In genomic region chr16:57600952-57601580, GRCh38 we compare ENCODE assay signal across 12 cellular contexts. TPM values are rescaled to one million over a fixed set of nuclear protein-coding genes. Genes with fewer than 3 reads are reported as not detected.
A peak's percentile ranks its signal among the peaks of the same experiment; 100 is the strongest.
DNase-seq lines count a peak whose midpoint lies in the region; ATAC-seq and TF ChIP-seq lines count a peak whose summit lies in the region.
"Had no signal": no experiment of that assay in that cellular context is flagged by ENCODE, and none has a peak within 500 bp of the region (broad histone marks: within the 10 kb centered on the region; RNA-seq: fewer than 3 reads in every experiment).

No MANE protein-coding gene starts in this region.

- TF ChIP-seq POLR2A in HCT116 (IDR thresholded peaks at IDR 0.05; ENCODE audit: borderline replicate concordance, extremely low read depth, insufficient read depth, insufficient read length): no peak

- ATAC-seq in HCT116: no peak
- no peak for ATAC-seq in HG02938 (IDR thresholded peaks at IDR 0.05; ENCODE audit: unreplicated experiment)
- no peak for ATAC-seq in HG03571 (IDR thresholded peaks at IDR 0.05; ENCODE audit: unreplicated experiment)

- H3K23ac ChIP-seq in neuronal stem cell (ENCODE audit: low read depth, low read length, poor library complexity): peak overlapping the region; percentile 47

- H3K18ac ChIP-seq in neuronal stem cell (ENCODE audit: low read length): no peak overlapping the region

- no peaks in the 10 kb centered on the region for H3K9me3 ChIP-seq in CD4-positive, alpha-beta memory T cell (ENCODE audit: control insufficient read depth in 1 of 2, low read length in 2 of 2)
- H3K9me3 ChIP-seq in HCT116 (ENCODE audit: control insufficient read depth in 1 of 2, insufficient read depth in 1 of 2, low read depth in 1 of 2, low read length in 2 of 2) (no peaks in the 10 kb centered on the region), neuronal stem cell (replicated peaks in 1 of 2; ENCODE audit: control insufficient read depth in 2 of 2, insufficient read depth in 1 of 2, low read depth in 1 of 2, low read length in 2 of 2) (no peaks in the 10 kb centered on the region)

- no peak overlapping the region for H3K14ac ChIP-seq in neuronal stem cell (ENCODE audit: low read length)

- H3K9ac ChIP-seq in HCT116 (ENCODE audit: low read length): no peak overlapping the region
- H3K9ac ChIP-seq in neuronal stem cell (ENCODE audit: low read depth, low read length, poor library complexity): no peak overlapping the region

- no peak overlapping the region for H2AK5ac ChIP-seq in neuronal stem cell (ENCODE audit: low read depth, low read length)

- DNase-seq in CD4-positive, alpha-beta memory T cell: no peak
- DNase-seq in HCT116 (ENCODE audit: low read depth, low spot score) (no peak), neuronal stem cell (ENCODE audit: low spot score) (no peak), H4 (ENCODE audit: low spot score) (no peak)
- no peak for DNase-seq in activated naive CD8-positive, alpha-beta T cell treated with anti-CD3 and anti-CD28 coated beads for 36 hours
- no peak for DNase-seq in effector CD8-positive, alpha-beta T cell (lab: John Stamatoyannopoulos, UW)
- DNase-seq: T-helper 9 cell had no signal

- H2BK12ac ChIP-seq in neuronal stem cell (ENCODE audit: low read length): no peak overlapping the region

- H2AFZ ChIP-seq in HCT116 (ENCODE audit: low read depth, low read length, poor library complexity, severe bottlenecking) (peak overlapping the region; percentile 75), neuronal stem cell (ENCODE audit: low read length) (no peak overlapping the region)

- H4K91ac ChIP-seq in neuronal stem cell (ENCODE audit: low read depth, low read length, poor library complexity): no peak overlapping the region

- RAD21 ChIA-PET in HCT116 (lab: Charles Lee; ENCODE audit: low non-redundant PET in 1 of 2, low total read pairs in 2 of 2, uncharacterized antibody in 2 of 2, unreplicated experiment in 2 of 2): no interaction called here

- H3K36me3 Mint-ChIP-seq in CD4-positive, alpha-beta memory T cell: peaks cover 4% of the 10 kb centered on the region in 2 donors
- peaks cover 31% of the 10 kb centered on the region for H3K36me3 Mint-ChIP-seq in activated naive CD8-positive, alpha-beta T cell treated with anti-CD3 and anti-CD28 coated beads for 36 hours
- H3K36me3 Mint-ChIP-seq: brain, CD14-positive monocyte had no signal

- H2BK5ac ChIP-seq in neuronal stem cell (ENCODE audit: low read length): no peak overlapping the region

- H3K27ac Mint-ChIP-seq in CD4-positive, alpha-beta memory T cell: peak overlapping the region; percentile 70 to 95 (median 87)
- peak overlapping the region; percentile 97 for H3K27ac Mint-ChIP-seq in activated naive CD8-positive, alpha-beta T cell treated with anti-CD3 and anti-CD28 coated beads for 36 hours
- H3K27ac Mint-ChIP-seq: brain had no signal

- H3K9me2 ChIP-seq in HCT116 (ENCODE audit: insufficient read depth): no peaks in the 10 kb centered on the region

- no peak overlapping the region for H3K27ac ChIP-seq in CD4-positive, alpha-beta memory T cell (ENCODE audit: low read depth, low read length)
- H3K27ac ChIP-seq in HCT116 (ENCODE audit: low read depth, low read length) (no peak overlapping the region), neuronal stem cell (replicated peaks; ENCODE audit: low read length) (no peak overlapping the region)

- POLR2A ChIA-PET in CD4-positive, alpha-beta memory T cell (lab: Charles Lee; ENCODE audit: partially characterized antibody): interaction anchor here (1.1 to 2.5 kb wide), 7 partner anchors 9 to 154 kb away, joined by 3 to 36 read pairs (median 7); partner anchors contain the start of genes CIAPIN1, COQ9 and KATNB1
- POLR2A ChIA-PET in HCT116 (lab: Charles Lee): interaction anchor here (1.0 to 1.8 kb wide), 3 partner anchors 10 to 21 kb away, joined by 4 to 5 read pairs (median 4); no protein-coding TSS in a partner anchor

- intact Hi-C loops in CD4-positive, alpha-beta memory T cell (cut with micrococcal nuclease): no loop called here
- intact Hi-C loops in HCT116 (cut with micrococcal nuclease): loop anchor here (2.0 kb wide), 1 partner anchor 48 kb away; no protein-coding TSS in a partner anchor

- no peaks in the 10 kb centered on the region for H3K27me3 Mint-ChIP-seq in CD4-positive, alpha-beta memory T cell
- no peaks in the 10 kb centered on the region for H3K27me3 Mint-ChIP-seq in activated naive CD8-positive, alpha-beta T cell treated with anti-CD3 and anti-CD28 coated beads for 36 hours

- H4K8ac ChIP-seq in neuronal stem cell (ENCODE audit: low read depth, low read length): no peak overlapping the region

- H2BK15ac ChIP-seq in neuronal stem cell (ENCODE audit: low read length): no peak overlapping the region

- H3K9me3 Mint-ChIP-seq in CD4-positive, alpha-beta memory T cell: peaks cover 0 to 17% (median 5%) of the 10 kb centered on the region in 8 donors
- peaks cover 11% of the 10 kb centered on the region for H3K9me3 Mint-ChIP-seq in activated naive CD8-positive, alpha-beta T cell treated with anti-CD3 and anti-CD28 coated beads for 36 hours

- peaks cover 43% of the 10 kb centered on the region for H3K4me1 ChIP-seq in CD4-positive, alpha-beta memory T cell (ENCODE audit: insufficient read depth, low read length)
- H3K4me1 ChIP-seq in HCT116 (ENCODE audit: control insufficient read depth in 1 of 2, insufficient read depth in 2 of 2, low read length in 2 of 2): peaks cover 0 to 8% of the 10 kb centered on the region in 2 experiments; a peak in 3 of 4 replicates
- H3K4me1 ChIP-seq in neuronal stem cell (ENCODE audit: control insufficient read depth in 2 of 2, insufficient read depth in 1 of 2, low read depth in 1 of 2, low read length in 2 of 2): peaks cover 4 to 6% of the 10 kb centered on the region in 2 donors

- CTCF ChIA-PET in CD4-positive, alpha-beta memory T cell (lab: Charles Lee; ENCODE audit: partially characterized antibody): interaction anchor here (1.0 to 19.4 kb wide), 8 partner anchors 9 to 49 kb away, joined by 3 to 357 read pairs (median 15); no protein-coding TSS in a partner anchor
- CTCF ChIA-PET in HCT116 (lab: Charles Lee): interaction anchor here (0.6 to 4.1 kb wide), 10 partner anchors 8 to 48 kb away, joined by 3 to 21 read pairs (median 4); partner anchors contain the start of gene ADGRG1

- WGBS in neuronal stem cell (ENCODE audit: extremely low coverage in 2 of 2, insufficient read length in 2 of 2, insufficient replicate concordance in 1 of 2), 2 donors: no CpG with 5 or more reads among the region's 2 CpGs

- TF ChIP-seq CTCF in HCT116 (IDR thresholded peaks at IDR 0.05 in 2 of 3, conservative IDR thresholded peaks at IDR 0.05 in 1 of 3; ENCODE audit: borderline replicate concordance in 1 of 3, insufficient read depth in 1 of 3, low read depth in 2 of 3, low read length in 2 of 3): no peak

- peak overlapping the region in 6 of 8 donors; percentile 44 to 71 (median 60) for H3K4me3 Mint-ChIP-seq in CD4-positive, alpha-beta memory T cell
- peak overlapping the region; percentile 1 for H3K4me3 Mint-ChIP-seq in activated naive CD8-positive, alpha-beta T cell treated with anti-CD3 and anti-CD28 coated beads for 36 hours
- H3K4me3 Mint-ChIP-seq: brain had no signal

- BruUV-seq in HCT116 (replicated peaks; lab: Mats Ljungman, UMichigan): no TSS peak

- H3K36me3 ChIP-seq in CD4-positive, alpha-beta memory T cell (ENCODE audit: insufficient read depth, low read length): no peaks in the 10 kb centered on the region
- H3K36me3 ChIP-seq in HCT116 (ENCODE audit: control insufficient read depth in 1 of 2, insufficient read depth in 2 of 2, low read length in 2 of 2) (no peaks in the 10 kb centered on the region), neuronal stem cell (replicated peaks in 1 of 2; ENCODE audit: control insufficient read depth in 2 of 2, insufficient read depth in 2 of 2, low read length in 2 of 2) (no peaks in the 10 kb centered on the region)

- H3K4ac ChIP-seq in neuronal stem cell (ENCODE audit: low read length): no peak overlapping the region

- no peaks in the 10 kb centered on the region for H4K20me1 ChIP-seq in HCT116 (ENCODE audit: insufficient read depth)

- no peaks in the 10 kb centered on the region for H3K27me3 ChIP-seq in CD4-positive, alpha-beta memory T cell (ENCODE audit: insufficient read depth, low read length)
- no peaks in the 10 kb centered on the region for H3K27me3 ChIP-seq in HCT116 (ENCODE audit: insufficient read depth, low read length)
- H3K27me3 ChIP-seq in neuronal stem cell (ENCODE audit: control insufficient read depth in 3 of 3, insufficient read depth in 3 of 3, low read depth in 1 of 3, low read length in 3 of 3): peaks cover 0 to 15% (median 0%) of the 10 kb centered on the region in 3 experiments

- H3K79me2 ChIP-seq in HCT116 (ENCODE audit: insufficient read depth, low read length): no peaks in the 10 kb centered on the region

- H2BK120ac ChIP-seq in neuronal stem cell (ENCODE audit: low read depth, low read length): no peak overlapping the region

- H3K4me2 ChIP-seq in HCT116 (ENCODE audit: low read length) (peak overlapping the region; percentile 56; the same call in 1 of the 2 replicates), neuronal stem cell (ENCODE audit: insufficient read depth, low read length, poor library complexity, severe bottlenecking) (no peak overlapping the region)

- H3K79me1 ChIP-seq in neuronal stem cell (ENCODE audit: low read depth, low read length): peaks cover 1% of the 10 kb centered on the region

- no peak overlapping the region for H3K4me3 ChIP-seq in CD4-positive, alpha-beta memory T cell (ENCODE audit: low read length in 2 of 2)
- H3K4me3 ChIP-seq in HCT116 (replicated peaks in 1 of 2; ENCODE audit: low read depth in 1 of 2, low read length in 2 of 2) (no peak overlapping the region), neuronal stem cell (ENCODE audit: low read length in 2 of 2) (no peak overlapping the region)

- no peak for TF ChIP-seq RAD21 in HCT116 (IDR thresholded peaks at IDR 0.05; ENCODE audit: low read depth)

- peaks cover 23 to 59% (median 36%) of the 10 kb centered on the region in 4 donors for H3K4me1 Mint-ChIP-seq in CD4-positive, alpha-beta memory T cell
- peaks cover 41% of the 10 kb centered on the region for H3K4me1 Mint-ChIP-seq in activated naive CD8-positive, alpha-beta T cell treated with anti-CD3 and anti-CD28 coated beads for 36 hours

RNA-seq across cellular contexts. Expression of gene ADGRG1, which starts 27.4 kb away (rescaled TPM):
- total RNA-seq in CD4-positive, alpha-beta memory T cell: under 1 TPM; 0.33 to 0.41 TPM
- polyA plus RNA-seq in CD4-positive, alpha-beta memory T cell: under 1 TPM in 1 of 2 donors, not detected in 1; 0.53 TPM
- 36.4 TPM for total RNA-seq in HCT116 (2021; ENCODE audit: unreplicated experiment)
- polyA plus RNA-seq in HCT116 (2012): 62.7 and 64.5 TPM in 2 replicates
- 1 to 10 TPM; 2.8 to 3.0 TPM for total RNA-seq in activated naive CD8-positive, alpha-beta T cell treated with anti-CD3 and anti-CD28 coated beads for 36 hours
- 127 TPM for polyA plus RNA-seq in neuronal stem cell (2013, experiment 1 of 2)
- 124 TPM for polyA plus RNA-seq in neuronal stem cell (2013, experiment 2 of 2)
- total RNA-seq in H4 (2014; rRNA removed; shearing (Covaris generic)): 1.2 and 1.3 TPM in 2 replicates

RNA-seq across cellular contexts. Expression of gene ADGRG5, which starts 58.6 kb away (rescaled TPM):
- total RNA-seq in CD4-positive, alpha-beta memory T cell: 1 to 10 TPM; 1.5 to 3.0 TPM
- 1 to 10 TPM; 2.3 to 3.8 TPM for polyA plus RNA-seq in CD4-positive, alpha-beta memory T cell
- total RNA-seq in HCT116 (2021; ENCODE audit: unreplicated experiment): 3.7 TPM
- polyA plus RNA-seq in HCT116 (2012): 2.6 and 3.4 TPM in 2 replicates
- 1 to 10 TPM; 1.3 to 1.4 TPM for total RNA-seq in activated naive CD8-positive, alpha-beta T cell treated with anti-CD3 and anti-CD28 coated beads for 36 hours
- polyA plus RNA-seq in neuronal stem cell (2013, experiment 1 of 2): 1.7 TPM
- 1.7 TPM for polyA plus RNA-seq in neuronal stem cell (2013, experiment 2 of 2)
- not detected in 2 replicates for total RNA-seq in H4 (2014; rRNA removed; shearing (Covaris generic))
- total RNA-seq: renal cortical epithelial cell had no signal
